Comparison of ENCODE assay signal across 34 cellular contexts in genomic region chr15:31544361-31544760, GRCh38.
"Had no signal": no experiment of that assay in that cellular context is flagged by ENCODE, and none has a peak within 500 bp of the region (broad histone marks: within the 10 kb centered on the region; RNA-seq: fewer than 3 reads in every experiment).

No MANE protein-coding gene starts in this region.

- DNase-seq: Karpas-422, Kasumi-1, KBM-7, KG1, MG63, MM.1S, MV-4-11, NCI-H1048, NCI-H1092, NCI-H1092 treated with DMSO at 0.1 percent for 48 hours, NCI-H1105, NCI-H1105 treated with DMSO at 0.1 percent for 48 hours, NCI-H1417, NCI-H1417 treated with DMSO at 0.1 percent for 48 hours, NCI-H1436, NCI-H1436 treated with DMSO at 0.1 percent for 48 hours, NCI-H146, NCI-H1694, NCI-H1694 treated with DMSO at 0.1 percent for 48 hours, NCI-H187, NCI-H187 treated with DMSO at 0.1 percent for 48 hours, NCI-H1930, NCI-H2029, NCI-H2029 treated with DMSO at 0.1 percent for 48 hours, NCI-H2081, NCI-H2081 treated with DMSO at 0.1 percent for 48 hours, NCI-H2107, NCI-H2171, NCI-H2171 treated with DMSO at 0.1 percent for 48 hours, NCI-H2227 treated with DMSO at 0.1 percent for 48 hours, NCI-H226, NCI-H345, NCI-H446, NCI-H446 treated with DMSO at 0.1 percent for 48 hours had no signal
